ENCODE assay signal across 9 cellular contexts in the genomic region with DNA sequence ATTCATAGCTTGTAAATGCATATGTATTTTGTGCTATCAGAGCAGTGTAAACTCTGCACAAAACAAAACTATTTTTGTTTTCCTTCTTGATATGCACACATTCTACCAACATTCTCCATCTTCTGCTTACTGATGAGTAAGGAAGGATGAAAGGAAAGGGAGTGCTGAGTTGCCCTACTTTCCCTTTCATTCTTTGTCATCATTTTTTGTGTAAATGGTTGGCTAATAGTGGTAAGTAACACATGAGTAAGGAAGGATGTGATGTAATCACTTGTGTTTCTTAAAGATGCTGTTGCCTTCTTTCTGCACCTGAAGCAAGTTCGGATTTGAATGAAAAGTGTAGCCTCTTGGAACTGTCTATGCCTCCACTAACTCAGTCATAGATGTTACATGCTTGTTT. TPM values are rescaled to one million over a fixed set of nuclear protein-coding genes. Genes with fewer than 3 reads are reported as not detected.
A peak's percentile ranks its signal among the peaks of the same experiment; 100 is the strongest.
DNase-seq lines count a peak whose midpoint lies in the region; ATAC-seq and TF ChIP-seq lines count a peak whose summit lies in the region.
"Had no signal": no experiment of that assay in that cellular context is flagged by ENCODE, and none has a peak within 500 bp of the region (broad histone marks: within the 10 kb centered on the region; RNA-seq: fewer than 3 reads in every experiment).

No MANE protein-coding gene starts in this region.

- CTCF ChIA-PET in T-cell (lab: Charles Lee) = interaction anchor here (0.6 to 1.1 kb wide), 4 partner anchors 10 to 229 kb away, joined by 4 to 6 read pairs (median 5); a partner anchor contains a TSS

- no peak overlapping the region for H3K4me2 ChIP-seq in MM.1S (ENCODE audit: low read depth, low read length)
- H3K4me2 ChIP-seq: KMS-11 had no signal

- no peaks in the 10 kb centered on the region for H3K27me3 Mint-ChIP-seq in T-cell
- H3K27me3 Mint-ChIP-seq in memory B cell = no peaks in the 10 kb centered on the region

- H3K4me3 ChIP-seq in MM.1S (ENCODE audit: low read length) (no peak overlapping the region), adrenal gland (no peak overlapping the region)

- H3K9me3 Mint-ChIP-seq in T-cell (no peaks in the 10 kb centered on the region), memory B cell (no peaks in the 10 kb centered on the region)

- H3K36me3 ChIP-seq in MM.1S (replicated peaks; ENCODE audit: insufficient read depth, low read length) (no peaks in the 10 kb centered on the region; the same call in 1 of the 2 replicates), adrenal gland (replicated peaks in 1 of 2) (no peaks in the 10 kb centered on the region)

- H3K4me3 Mint-ChIP-seq in T-cell (peak overlapping the region in 1 of 3 donors; percentile 2), memory B cell (peak overlapping the region; percentile 11)

- 75 to 93% (median 90%) methylated on average over 1 of the region's 1 CpG for WGBS in adrenal gland, 4 donors

- no peak for TF ChIP-seq POLR2A in adrenal gland (IDR thresholded peaks at IDR 0.05)

- TF ChIP-seq CTCF in MM.1S (IDR thresholded peaks at IDR 0.05; ENCODE audit: low read length) (no peak), adrenal gland (IDR thresholded peaks at IDR 0.05) (no peak)

- no peaks in the 10 kb centered on the region for H3K36me3 Mint-ChIP-seq in T-cell
- no peaks in the 10 kb centered on the region for H3K36me3 Mint-ChIP-seq in memory B cell

- H3K4me1 Mint-ChIP-seq in T-cell (peaks cover 31 to 44% (median 37%) of the 10 kb centered on the region in 3 donors), memory B cell (peaks cover 24% of the 10 kb centered on the region)

- peaks cover 13% of the 10 kb centered on the region for H3F3A ChIP-seq in MM.1S (ENCODE audit: insufficient read depth, low read length)

- H4K20me1 ChIP-seq in MM.1S (ENCODE audit: insufficient read depth, low read length) = no peaks in the 10 kb centered on the region

- H3K4me1 ChIP-seq in MM.1S (ENCODE audit: low read length) (peaks cover 17% of the 10 kb centered on the region), adrenal gland (replicated peaks in 1 of 2) (peaks cover 6 to 12% of the 10 kb centered on the region in 2 donors)

- DNase-seq in T-cell (no peak), memory B cell (ENCODE audit: low spot score in 2 of 2) (no peak), MM.1S (no peak), cerebellum (ENCODE audit: low spot score) (no peak), adrenal gland (no peak)
- no peak for DNase-seq in activated CD8-positive, alpha-beta memory T cell treated with anti-CD3 and anti-CD28 coated beads, Interleukin-2, amount 50 U/mL, for 48 hours

- POLR2A ChIA-PET in T-cell (lab: Charles Lee) = interaction anchor here in 1 of 2 donors (0.9 to 1.2 kb wide), 2 partner anchors 10 to 153 kb away, joined by 3 read pairs; no protein-coding TSS in a partner anchor

- no peak overlapping the region for H3K9ac ChIP-seq in MM.1S (ENCODE audit: low read length)
- H3K9ac ChIP-seq: KMS-11 had no signal

- H3K27me3 ChIP-seq in MM.1S (replicated peaks; ENCODE audit: insufficient read depth, low read length) (no peaks in the 10 kb centered on the region), adrenal gland (no peaks in the 10 kb centered on the region)

- no peaks in the 10 kb centered on the region for H3K9me2 ChIP-seq in MM.1S (replicated peaks; ENCODE audit: insufficient read depth, low read length)

- ATAC-seq in GM18499 (IDR thresholded peaks at IDR 0.05; ENCODE audit: insufficient read depth, unreplicated experiment) (peak; percentile 36), HG02973 (IDR thresholded peaks at IDR 0.05; ENCODE audit: unreplicated experiment) (peak; percentile 28), T-cell (replicated peaks in 1 of 4) (no peak), memory B cell (ENCODE audit: low read depth) (peak; percentile 8)

- H3K27ac Mint-ChIP-seq in T-cell = peak overlapping the region; percentile 76 to 81
- peak overlapping the region; percentile 84 for H3K27ac Mint-ChIP-seq in memory B cell

- no peak overlapping the region for H2AFZ ChIP-seq in MM.1S (ENCODE audit: low read length)

- H3K27ac ChIP-seq in MM.1S (ENCODE audit: low read length) (no peak overlapping the region), adrenal gland (no peak overlapping the region)
- H3K27ac ChIP-seq: KMS-11 had no signal

- H3K9me3 ChIP-seq in MM.1S (replicated peaks; ENCODE audit: insufficient read depth, low read length) (no peaks in the 10 kb centered on the region), adrenal gland (replicated peaks in 1 of 3) (no peaks in the 10 kb centered on the region)

- peaks cover 39% of the 10 kb centered on the region for H3K79me2 ChIP-seq in MM.1S (ENCODE audit: low read length)

- intact Hi-C loops in adrenal gland (cut with DNase I) = loop anchor here in 1 of 2 donors (10.0 kb wide), 2 partner anchors 57 to 117 kb away; a partner anchor contains a TSS

RNA-seq across cellular contexts. Expression of a gene that starts 4.6 kb away (rescaled TPM):
- 10 to 100 TPM; 18.0 to 27.6 (median 22.1) TPM for total RNA-seq in T-cell
- 95.2 TPM for total RNA-seq in cerebellum
- 10 to 100 TPM; 24.6 to 45.7 (median 28.4) TPM for total RNA-seq in adrenal gland
- polyA plus RNA-seq in adrenal gland = 10 to 100 TPM; 16.8 to 21.7 (median 17.2) TPM

Comparison
In these comparisons a context has a peak if more than half of its experiments do, and no peak if none do; other contexts are left out.
1. ATAC-seq: peak in GM18499 (single experiment), HG02973 (single experiment) and memory B cell (single experiment); none in T-cell (0 of 4).